In genomic region chr3:138097192-138097829, GRCh38 we compare ENCODE assay signal across 9 cellular contexts. TPM values are rescaled to one million over a fixed set of nuclear protein-coding genes. Genes with fewer than 3 reads are reported as not detected.
DNase-seq lines count a peak whose midpoint lies in the region; ATAC-seq and TF ChIP-seq lines count a peak whose summit lies in the region.
"Had no signal": no experiment of that assay in that cellular context is flagged by ENCODE, and none has a peak within 500 bp of the region (broad histone marks: within the 10 kb centered on the region; RNA-seq: fewer than 3 reads in every experiment).

No MANE protein-coding gene starts in this region.

- no peaks in the 10 kb centered on the region for H4K20me1 ChIP-seq in IMR-90 (ENCODE audit: insufficient read depth, low read length)

- no TSS peak for BruUV-seq in IMR-90 (replicated peaks; lab: Mats Ljungman, UMichigan)

- TF ChIP-seq POLR2A in IMR-90 (IDR thresholded peaks at IDR 0.05; ENCODE audit: low read depth, low read length), result no peak
- TF ChIP-seq POLR2A in thyroid gland (IDR thresholded peaks at IDR 0.05), result no peak

- no peaks in the 10 kb centered on the region for H3K9me1 ChIP-seq in IMR-90 (ENCODE audit: insufficient read depth, low read length)

- no peak overlapping the region for H4K91ac ChIP-seq in IMR-90 (ENCODE audit: insufficient read depth, low read depth, low read length)

- no peak overlapping the region for H4K5ac ChIP-seq in IMR-90 (ENCODE audit: low read depth, low read length)

- H3K27me3 ChIP-seq in heart right ventricle, result no peaks in the 10 kb centered on the region
- no peaks in the 10 kb centered on the region for H3K27me3 ChIP-seq in right cardiac atrium (ENCODE audit: control insufficient read depth, insufficient read depth)
- H3K27me3 ChIP-seq in IMR-90 (ENCODE audit: control insufficient read depth, insufficient read depth, low read length), result no peaks in the 10 kb centered on the region
- no peaks in the 10 kb centered on the region for H3K27me3 ChIP-seq in thyroid gland
- H3K27me3 ChIP-seq: SJCRH30 had no signal

- H3K4me3 ChIP-seq in heart right ventricle, result no peak overlapping the region
- H3K4me3 ChIP-seq in right cardiac atrium (ENCODE audit: low read length), result no peak overlapping the region
- no peak overlapping the region for H3K4me3 ChIP-seq in IMR-90 (ENCODE audit: insufficient read depth, low read depth, low read length)
- no peak overlapping the region for H3K4me3 ChIP-seq in epithelial cell of proximal tubule (ENCODE audit: low read depth, low read length)
- no peak overlapping the region for H3K4me3 ChIP-seq in thyroid gland (replicated peaks in 1 of 3)
- H3K4me3 ChIP-seq: SJCRH30 had no signal

- H2BK15ac ChIP-seq in IMR-90 (ENCODE audit: low read depth, low read length), result no peak overlapping the region

- no peak overlapping the region for H3K18ac ChIP-seq in IMR-90 (ENCODE audit: low read depth, low read length)

- H3K9ac ChIP-seq in IMR-90 (ENCODE audit: low read depth, low read length), result no peak overlapping the region

- H2BK5ac ChIP-seq in IMR-90 (ENCODE audit: low read depth, low read length, poor library complexity, severe bottlenecking), result no peak overlapping the region

- H2AK5ac ChIP-seq in IMR-90 (ENCODE audit: low read depth, low read length), result no peak overlapping the region

- no peak overlapping the region for H3K14ac ChIP-seq in IMR-90 (replicated peaks; ENCODE audit: low read depth, low read length)

- dilution Hi-C loops in IMR-90 (cut with HindIII; ENCODE audit: low sequenced_read_pairs, unreplicated experiment), result no loop called here

- no peak overlapping the region for H2AK9ac ChIP-seq in IMR-90 (replicated peaks; ENCODE audit: low read depth, low read length, poor library complexity)

- H3K23ac ChIP-seq in IMR-90 (ENCODE audit: low read depth, low read length), result no peak overlapping the region

- CTCF ChIA-PET in IMR-90 (lab: Yijun Ruan, JAX), result interaction anchor here (0.7 kb wide), 1 partner anchor 8 kb away, joined by 4 read pairs; no protein-coding TSS in a partner anchor

- TF ChIP-seq RAD21 in IMR-90 (IDR thresholded peaks at IDR 0.05; ENCODE audit: low read length), result no peak; the same call in 1 of the 2 replicates

- no peak overlapping the region for H2AFZ ChIP-seq in IMR-90 (replicated peaks; ENCODE audit: low read length, poor library complexity)

- H3K9me3 ChIP-seq in heart right ventricle (peaks cover 0 to 7% (median 0%) of the 10 kb centered on the region in 11 donors), right cardiac atrium (ENCODE audit: control insufficient read depth, low read length) (no peaks in the 10 kb centered on the region), IMR-90 (ENCODE audit: control insufficient read depth, insufficient read depth, low read length) (peaks cover 2% of the 10 kb centered on the region; the same call in 1 of the 2 replicates), thyroid gland (no peaks in the 10 kb centered on the region)
- H3K9me3 ChIP-seq: SJCRH30 had no signal

- H3K4ac ChIP-seq in IMR-90 (ENCODE audit: low read depth, low read length), result no peak overlapping the region

- H2BK20ac ChIP-seq in IMR-90 (ENCODE audit: low read depth, low read length), result no peak overlapping the region

- peaks cover 0 to 4% (median 0%) of the 10 kb centered on the region in 9 donors for H3K4me1 ChIP-seq in heart right ventricle
- no peaks in the 10 kb centered on the region for H3K4me1 ChIP-seq in right cardiac atrium (ENCODE audit: control insufficient read depth, insufficient read depth, low read length)
- peaks cover 1% of the 10 kb centered on the region for H3K4me1 ChIP-seq in IMR-90 (ENCODE audit: control insufficient read depth, insufficient read depth, low read length)
- no peaks in the 10 kb centered on the region for H3K4me1 ChIP-seq in thyroid gland
- H3K4me1 ChIP-seq: SJCRH30 had no signal

- H3K27ac ChIP-seq in heart right ventricle (no peak overlapping the region), right cardiac atrium (ENCODE audit: low read length) (no peak overlapping the region), IMR-90 (ENCODE audit: insufficient read depth, low read length) (no peak overlapping the region), thyroid gland (no peak overlapping the region)
- H3K27ac ChIP-seq: SJCRH30 had no signal

- in situ Hi-C loops in IMR-90 (cut with MboI; ENCODE audit: low sequenced_read_pairs), result no loop called here

- H3K4me2 ChIP-seq in IMR-90 (ENCODE audit: low read depth, low read length), result no peak overlapping the region

- intact Hi-C loops in heart right ventricle (cut with DNase I) (no loop called here), right cardiac atrium (cut with DNase I) (no loop called here), IMR-90 (cut with micrococcal nuclease) (no loop called here), thyroid gland (cut with DNase I) (no loop called here)

- POLR2A ChIA-PET in IMR-90 (lab: Charles Lee; ENCODE audit: unreplicated experiment), result no interaction called here

- DNase-seq in heart right ventricle, result no peak
- no peak for DNase-seq in right cardiac atrium
- DNase-seq in IMR-90, result no peak
- DNase-seq in epithelial cell of proximal tubule (ENCODE audit: low read depth), result no peak
- DNase-seq in thyroid gland, result peak; percentile 12 to 23
- no peak for DNase-seq in mesenteric fat pad (ENCODE audit: low spot score)
- no peak for DNase-seq in effector CD4-positive, alpha-beta T cell

- no peak overlapping the region for H3K56ac ChIP-seq in IMR-90 (ENCODE audit: extremely low read depth, insufficient read depth, low read length)

- TF ChIP-seq CTCF in heart right ventricle (IDR thresholded peaks at IDR 0.05) (peak in 5 of 9 donors; percentile 9 to 29 (median 11)), IMR-90 (conservative IDR thresholded peaks at IDR 0.05; ENCODE audit: low read depth, low read length) (peak; percentile 21; the same call in 1 of the 2 replicates), epithelial cell of proximal tubule (conservative IDR thresholded peaks at IDR 0.05; ENCODE audit: low read depth, low read length) (peak; percentile 55), thyroid gland (IDR thresholded peaks at IDR 0.05) (peak in 2 of 6 experiments; percentile 9 to 33)

- H3K36me3 ChIP-seq in heart right ventricle, result peaks cover 0 to 83% (median 19%) of the 10 kb centered on the region in 9 donors
- H3K36me3 ChIP-seq in IMR-90 (ENCODE audit: control insufficient read depth, insufficient read depth, low read length), result peaks cover 44% of the 10 kb centered on the region
- peaks cover 8 to 9% of the 10 kb centered on the region in 2 donors for H3K36me3 ChIP-seq in thyroid gland

- WGBS in heart right ventricle, 2 donors, result 83 to 85% methylated on average over 10 of the region's 10 CpGs
- 85% methylated on average over 10 of the region's 10 CpGs for WGBS in right cardiac atrium
- WGBS in IMR-90 (ENCODE audit: extremely low coverage in 2 of 2, insufficient read length in 1 of 2), 2 experiments, result 100% methylated on average over 1 of the region's 10 CpGs; no CpG with 5 or more reads in 1 of the 2 experiments
- WGBS in thyroid gland, 2 donors, result 58 to 59% methylated on average over 7 to 9 of the region's 10 CpGs

- no peak overlapping the region for H4K8ac ChIP-seq in IMR-90 (ENCODE audit: low read depth in 2 of 2, low read length in 2 of 2)

- ATAC-seq in heart right ventricle, result no peak
- ATAC-seq in right cardiac atrium, result no peak
- no peak for ATAC-seq in IMR-90 (ENCODE audit: low read depth)
- no peak for ATAC-seq in HG03280 (IDR thresholded peaks at IDR 0.05; ENCODE audit: unreplicated experiment)

- H2BK120ac ChIP-seq in IMR-90 (ENCODE audit: low read depth, low read length), result no peak overlapping the region

- H3K79me1 ChIP-seq in IMR-90 (ENCODE audit: low read depth in 1 of 2, low read length in 2 of 2), result peaks cover 23 to 50% of the 10 kb centered on the region in 2 experiments

TF ChIP-seq in IMR-90, 13 proteins besides CTCF, POLR2A, EP300 and RAD21 (continues in another document):
- no peak for TF ChIP-seq FOS (IDR thresholded peaks at IDR 0.05; ENCODE audit: low read depth, low read length)
- no peak for TF ChIP-seq MAFK (IDR thresholded peaks at IDR 0.05; ENCODE audit: low read depth, low read length)
- no peak for TF ChIP-seq MAZ (IDR thresholded peaks at IDR 0.05; ENCODE audit: borderline replicate concordance, low read depth, low read length)
- TF ChIP-seq RCOR1 (IDR thresholded peaks at IDR 0.05; ENCODE audit: insufficient replicate concordance, low read length), result no peak
- no peak for TF ChIP-seq NFE2L2 (IDR thresholded peaks at IDR 0.05; ENCODE audit: low read depth, low read length)
- no peak for TF ChIP-seq USF2 (IDR thresholded peaks at IDR 0.05; ENCODE audit: low read depth, low read length)
- TF ChIP-seq RFX5 (IDR thresholded peaks at IDR 0.05; ENCODE audit: low read depth, low read length), result no peak
- TF ChIP-seq CHD1 (IDR thresholded peaks at IDR 0.05; ENCODE audit: low read depth, low read length), result no peak
- TF ChIP-seq CEBPB (IDR thresholded peaks at IDR 0.05; ENCODE audit: low read depth, low read length), result no peak

RNA-seq across cellular contexts. Expression of gene DZIP1L, which starts 18.1 kb away (rescaled TPM):
- 1 to 10 TPM; 2.5 to 5.5 (median 3.8) TPM for total RNA-seq in heart right ventricle
- 1 to 10 TPM; 1.9 to 4.1 TPM for polyA plus RNA-seq in heart right ventricle
- 1 to 10 TPM; 3.7 to 6.2 (median 4.2) TPM for total RNA-seq in right cardiac atrium
- polyA plus RNA-seq in right cardiac atrium, result 2.6 TPM
- 14.7 and 21.4 TPM in 2 replicates for total RNA-seq in IMR-90 (2012; rRNA removed)
- 10.8 and 12.9 TPM in 2 replicates for polyA plus RNA-seq in IMR-90 (2012; rRNA removed)
- polyA plus RNA-seq in IMR-90 (2012; cell fraction: cytosol; rRNA removed), result 3.4 and 4.8 TPM in 2 replicates
- 39.7 and 52.2 TPM in 2 replicates for polyA plus RNA-seq in IMR-90 (2012; cell fraction: nucleus; rRNA removed; ENCODE audit: low replicate concordance)
- total RNA-seq in epithelial cell of proximal tubule, result 5.9 and 9.7 TPM in 2 replicates
- total RNA-seq in thyroid gland, result 10 to 100 TPM; 12.7 to 23.0 (median 17.2) TPM
- 13.7 TPM for total RNA-seq in mesenteric fat pad

RNA-seq across cellular contexts. Expression of gene A4GNT, which starts 34.9 kb away (rescaled TPM):
- total RNA-seq in heart right ventricle (not detected), right cardiac atrium (not detected), IMR-90 (2012; rRNA removed) (not detected in 2 replicates), epithelial cell of proximal tubule (not detected in 2 replicates), thyroid gland (not detected), mesenteric fat pad (not detected)
- polyA plus RNA-seq in heart right ventricle (not detected), right cardiac atrium (not detected), IMR-90 (2012; rRNA removed) (not detected in 2 replicates)
- polyA plus RNA-seq in IMR-90 (2012; cell fraction: cytosol; rRNA removed), result not detected in 2 replicates
- not detected in 2 replicates for polyA plus RNA-seq in IMR-90 (2012; cell fraction: nucleus; rRNA removed; ENCODE audit: low replicate concordance)

Comparison
In these comparisons a context has a peak if more than half of its experiments do, and no peak if none do; other contexts are left out.
1. DNase-seq: peak in thyroid gland (2 of 2); none in heart right ventricle (0 of 2), right cardiac atrium (0 of 3), IMR-90 (single experiment), epithelial cell of proximal tubule (single experiment), mesenteric fat pad (single experiment) and effector CD4-positive, alpha-beta T cell (single experiment).